Comparison of ENCODE assay signal across 10 cellular contexts in the genomic region with DNA sequence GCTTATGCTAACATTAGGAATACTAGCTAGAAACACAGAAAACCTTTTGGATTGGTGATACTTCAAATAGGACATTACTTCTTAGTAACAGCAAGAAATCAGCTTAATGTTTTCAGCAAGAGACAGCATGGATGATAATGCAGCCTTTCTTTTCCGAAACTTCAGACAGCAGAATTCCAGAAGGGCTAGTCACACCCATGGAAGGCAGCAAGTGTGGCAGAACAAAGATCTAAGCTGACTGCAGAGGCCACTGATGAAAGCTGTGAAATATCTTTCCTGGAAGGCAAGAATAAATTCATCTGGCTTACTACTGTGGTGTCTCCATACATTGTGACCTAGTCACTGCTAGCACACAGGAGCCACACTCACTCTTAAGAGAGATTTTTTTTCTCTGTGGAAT.
DNase-seq lines count a peak whose midpoint lies in the region; ATAC-seq and TF ChIP-seq lines count a peak whose summit lies in the region.
"Had no signal": no experiment of that assay in that cellular context is flagged by ENCODE, and none has a peak within 500 bp of the region (broad histone marks: within the 10 kb centered on the region; RNA-seq: fewer than 3 reads in every experiment).

No MANE protein-coding gene starts in this region.

- H3K9me3 ChIP-seq in HCT116 (ENCODE audit: control insufficient read depth in 1 of 2, insufficient read depth in 1 of 2, low read depth in 1 of 2, low read length in 2 of 2) (no peaks in the 10 kb centered on the region), right cardiac atrium (ENCODE audit: control insufficient read depth, low read length) (no peaks in the 10 kb centered on the region), sigmoid colon (no peaks in the 10 kb centered on the region)

- H3K9ac ChIP-seq in HCT116 (ENCODE audit: low read length) = no peak overlapping the region

- no TSS peak for BruUV-seq in HCT116 (replicated peaks; lab: Mats Ljungman, UMichigan)

- no peak for TF ChIP-seq RAD21 in HCT116 (IDR thresholded peaks at IDR 0.05; ENCODE audit: low read depth)

- WGBS in right cardiac atrium = 51% methylated on average over 1 of the region's 1 CpG
- WGBS in sigmoid colon, 2 donors = 84 to 96% methylated on average over 1 of the region's 1 CpG

- TF ChIP-seq POLR2A in HCT116 (IDR thresholded peaks at IDR 0.05; ENCODE audit: borderline replicate concordance, extremely low read depth, insufficient read depth, insufficient read length) = no peak
- TF ChIP-seq POLR2A in sigmoid colon (IDR thresholded peaks at IDR 0.05) = no peak

- no peaks in the 10 kb centered on the region for H3K9me2 ChIP-seq in HCT116 (ENCODE audit: insufficient read depth)

- H3K27me3 ChIP-seq in HCT116 (ENCODE audit: insufficient read depth, low read length) (no peaks in the 10 kb centered on the region), brain microvascular endothelial cell (replicated peaks) (no peaks in the 10 kb centered on the region), right cardiac atrium (ENCODE audit: control insufficient read depth, insufficient read depth) (no peaks in the 10 kb centered on the region), sigmoid colon (no peaks in the 10 kb centered on the region)

- H3K4me1 ChIP-seq in HCT116 (ENCODE audit: control insufficient read depth in 1 of 2, insufficient read depth in 2 of 2, low read length in 2 of 2) (peaks cover 0 to 4% of the 10 kb centered on the region in 2 experiments; a peak in 1 of 4 replicates), right cardiac atrium (ENCODE audit: control insufficient read depth, insufficient read depth, low read length) (peaks cover 3% of the 10 kb centered on the region), sigmoid colon (peaks cover 0 to 34% (median 21%) of the 10 kb centered on the region in 4 donors)

- H3K36me3 ChIP-seq in HCT116 (ENCODE audit: control insufficient read depth in 1 of 2, insufficient read depth in 2 of 2, low read length in 2 of 2) = no peaks in the 10 kb centered on the region; a peak in 1 of 4 replicates
- peaks cover 33% of the 10 kb centered on the region for H3K36me3 ChIP-seq in brain microvascular endothelial cell (replicated peaks)
- peaks cover 0 to 44% (median 2%) of the 10 kb centered on the region in 4 donors for H3K36me3 ChIP-seq in sigmoid colon

- in situ Hi-C loops in brain microvascular endothelial cell (cut with HindIII; ENCODE audit: low pct_ligation_motif_present, low sequenced_read_pairs) = no loop called here
- in situ Hi-C loops in ACHN (cut with HindIII; ENCODE audit: low pct_ligation_motif_present, low pct_unique_long_range_greater_than_20kb, low sequenced_read_pairs) = no loop called here

- no peak overlapping the region for H3K4me3 ChIP-seq in HCT116 (replicated peaks in 1 of 2; ENCODE audit: low read depth in 1 of 2, low read length in 2 of 2)
- no peak overlapping the region for H3K4me3 ChIP-seq in brain microvascular endothelial cell (ENCODE audit: low read depth, low read length)
- H3K4me3 ChIP-seq in right cardiac atrium (ENCODE audit: low read length) = no peak overlapping the region
- no peak overlapping the region for H3K4me3 ChIP-seq in sigmoid colon

- ATAC-seq in HCT116 = peak; percentile 38; the same call in 1 of the 2 replicates
- ATAC-seq in right cardiac atrium = peak; percentile 10 to 65
- no peak for ATAC-seq in HG03354 (IDR thresholded peaks at IDR 0.05; ENCODE audit: poor library complexity, severe bottlenecking, unreplicated experiment)
- ATAC-seq in HG03565 (IDR thresholded peaks at IDR 0.05; ENCODE audit: unreplicated experiment) = no peak

- TF ChIP-seq EP300 in sigmoid colon (IDR thresholded peaks at IDR 0.05) = no peak

- no peak for DNase-seq in HCT116 (ENCODE audit: low read depth, low spot score)
- peak; percentile 82 for DNase-seq in brain microvascular endothelial cell
- no peak for DNase-seq in right cardiac atrium
- DNase-seq in sigmoid colon = no peak
- DNase-seq in ACHN = no peak
- no peak for DNase-seq in activated CD8-positive, alpha-beta memory T cell treated with anti-CD3 and anti-CD28 coated beads, Interleukin-2, amount 50 U/mL, for 48 hours
- DNase-seq: NCI-H1417 treated with DMSO at 0.1 percent for 48 hours, retina had no signal

- POLR2A ChIA-PET in HCT116 (lab: Charles Lee) = no interaction called here

- H3K4me2 ChIP-seq in HCT116 (ENCODE audit: low read length) = no peak overlapping the region

- CTCF ChIA-PET in HCT116 (lab: Charles Lee) = interaction anchor here (1.1 kb wide), 1 partner anchor 86 kb away, joined by 3 read pairs; no protein-coding TSS in a partner anchor

- TF ChIP-seq CTCF in HCT116 (IDR thresholded peaks at IDR 0.05 in 2 of 3, conservative IDR thresholded peaks at IDR 0.05 in 1 of 3; ENCODE audit: borderline replicate concordance in 1 of 3, insufficient read depth in 1 of 3, low read depth in 2 of 3, low read length in 2 of 3) = no peak
- no peak for TF ChIP-seq CTCF in brain microvascular endothelial cell (IDR thresholded peaks at IDR 0.05; ENCODE audit: low read depth, low read length, missing control alignments)
- TF ChIP-seq CTCF in sigmoid colon (IDR thresholded peaks at IDR 0.05) = no peak

- RAD21 ChIA-PET in HCT116 (lab: Charles Lee; ENCODE audit: low non-redundant PET in 1 of 2, low total read pairs in 2 of 2, uncharacterized antibody in 2 of 2, unreplicated experiment in 2 of 2) = no interaction called here

- no peaks in the 10 kb centered on the region for H4K20me1 ChIP-seq in HCT116 (ENCODE audit: insufficient read depth)

- H3K27ac ChIP-seq in HCT116 (ENCODE audit: low read depth, low read length) = no peak overlapping the region
- H3K27ac ChIP-seq in brain microvascular endothelial cell = peak overlapping the region; percentile 35
- no peak overlapping the region for H3K27ac ChIP-seq in right cardiac atrium (ENCODE audit: low read length)
- H3K27ac ChIP-seq in sigmoid colon = peak overlapping the region; percentile 42 to 74 (median 68)

- intact Hi-C loops in HCT116 (cut with micrococcal nuclease) = no loop called here
- intact Hi-C loops in right cardiac atrium (cut with DNase I) = no loop called here
- intact Hi-C loops in sigmoid colon (cut with DNase I) = loop anchor here (5.0 kb wide), 1 partner anchor 87 kb away; no protein-coding TSS in a partner anchor

- H2AFZ ChIP-seq in HCT116 (ENCODE audit: low read depth, low read length, poor library complexity, severe bottlenecking) = no peak overlapping the region

- H3K79me2 ChIP-seq in HCT116 (ENCODE audit: insufficient read depth, low read length) = no peaks in the 10 kb centered on the region

TF ChIP-seq in HCT116, 20 proteins besides CTCF, POLR2A, EP300 and RAD21 (continues in another document):
- no peak for TF ChIP-seq FOSL1 (IDR thresholded peaks at IDR 0.05; ENCODE audit: low read depth)
- no peak for TF ChIP-seq ELF1 (IDR thresholded peaks at IDR 0.05; ENCODE audit: borderline replicate concordance, low read depth)
- TF ChIP-seq, protein P1, sequence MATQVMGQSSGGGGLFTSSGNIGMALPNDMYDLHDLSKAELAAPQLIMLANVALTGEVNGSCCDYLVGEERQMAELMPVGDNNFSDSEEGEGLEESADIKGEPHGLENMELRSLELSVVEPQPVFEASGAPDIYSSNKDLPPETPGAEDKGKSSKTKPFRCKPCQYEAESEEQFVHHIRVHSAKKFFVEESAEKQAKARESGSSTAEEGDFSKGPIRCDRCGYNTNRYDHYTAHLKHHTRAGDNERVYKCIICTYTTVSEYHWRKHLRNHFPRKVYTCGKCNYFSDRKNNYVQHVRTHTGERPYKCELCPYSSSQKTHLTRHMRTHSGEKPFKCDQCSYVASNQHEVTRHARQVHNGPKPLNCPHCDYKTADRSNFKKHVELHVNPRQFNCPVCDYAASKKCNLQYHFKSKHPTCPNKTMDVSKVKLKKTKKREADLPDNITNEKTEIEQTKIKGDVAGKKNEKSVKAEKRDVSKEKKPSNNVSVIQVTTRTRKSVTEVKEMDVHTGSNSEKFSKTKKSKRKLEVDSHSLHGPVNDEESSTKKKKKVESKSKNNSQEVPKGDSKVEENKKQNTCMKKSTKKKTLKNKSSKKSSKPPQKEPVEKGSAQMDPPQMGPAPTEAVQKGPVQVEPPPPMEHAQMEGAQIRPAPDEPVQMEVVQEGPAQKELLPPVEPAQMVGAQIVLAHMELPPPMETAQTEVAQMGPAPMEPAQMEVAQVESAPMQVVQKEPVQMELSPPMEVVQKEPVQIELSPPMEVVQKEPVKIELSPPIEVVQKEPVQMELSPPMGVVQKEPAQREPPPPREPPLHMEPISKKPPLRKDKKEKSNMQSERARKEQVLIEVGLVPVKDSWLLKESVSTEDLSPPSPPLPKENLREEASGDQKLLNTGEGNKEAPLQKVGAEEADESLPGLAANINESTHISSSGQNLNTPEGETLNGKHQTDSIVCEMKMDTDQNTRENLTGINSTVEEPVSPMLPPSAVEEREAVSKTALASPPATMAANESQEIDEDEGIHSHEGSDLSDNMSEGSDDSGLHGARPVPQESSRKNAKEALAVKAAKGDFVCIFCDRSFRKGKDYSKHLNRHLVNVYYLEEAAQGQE (IDR thresholded peaks at IDR 0.05; ENCODE audit: low read depth) = no peak
- TF ChIP-seq SRF (IDR thresholded peaks at IDR 0.05; ENCODE audit: low read depth) = no peak
- TF ChIP-seq, protein P2, sequence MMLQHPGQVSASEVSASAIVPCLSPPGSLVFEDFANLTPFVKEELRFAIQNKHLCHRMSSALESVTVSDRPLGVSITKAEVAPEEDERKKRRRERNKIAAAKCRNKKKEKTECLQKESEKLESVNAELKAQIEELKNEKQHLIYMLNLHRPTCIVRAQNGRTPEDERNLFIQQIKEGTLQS (IDR thresholded peaks at IDR 0.05) = no peak
- TF ChIP-seq SP1 (IDR thresholded peaks at IDR 0.05; ENCODE audit: low read depth) = no peak
- TF ChIP-seq, protein P3, sequence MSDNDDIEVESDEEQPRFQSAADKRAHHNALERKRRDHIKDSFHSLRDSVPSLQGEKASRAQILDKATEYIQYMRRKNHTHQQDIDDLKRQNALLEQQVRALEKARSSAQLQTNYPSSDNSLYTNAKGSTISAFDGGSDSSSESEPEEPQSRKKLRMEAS (IDR thresholded peaks at IDR 0.05) = no peak
- TF ChIP-seq YY1 (IDR thresholded peaks at IDR 0.05; ENCODE audit: extremely low read depth, insufficient replicate concordance, low read depth, low read length) = no peak
- no peak for TF ChIP-seq ZFX (IDR thresholded peaks at IDR 0.05)

Comparison
In these comparisons a context has a peak if more than half of its experiments do, and no peak if none do; other contexts are left out.
1. ATAC-seq: peak in HCT116 (single experiment) and right cardiac atrium (2 of 2); none in HG03354 (single experiment) and HG03565 (single experiment).
2. H3K27ac ChIP-seq: peak in brain microvascular endothelial cell (single experiment) and sigmoid colon (4 of 4); none in HCT116 (single experiment) and right cardiac atrium (single experiment).